In genomic region chr6:12008366-12009179, GRCh38 we compare ENCODE assay signal across 1 cellular context.
A peak's percentile ranks its signal among the peaks of the same experiment; 100 is the strongest.
TF ChIP-seq lines count a peak whose summit lies in the region.

No MANE protein-coding gene starts in this region.

TF ChIP-seq in K562, 482 proteins besides CTCF, POLR2A, EP300 and RAD21 (continued from another document and continues in another):
- TF ChIP-seq, protein P1, sequence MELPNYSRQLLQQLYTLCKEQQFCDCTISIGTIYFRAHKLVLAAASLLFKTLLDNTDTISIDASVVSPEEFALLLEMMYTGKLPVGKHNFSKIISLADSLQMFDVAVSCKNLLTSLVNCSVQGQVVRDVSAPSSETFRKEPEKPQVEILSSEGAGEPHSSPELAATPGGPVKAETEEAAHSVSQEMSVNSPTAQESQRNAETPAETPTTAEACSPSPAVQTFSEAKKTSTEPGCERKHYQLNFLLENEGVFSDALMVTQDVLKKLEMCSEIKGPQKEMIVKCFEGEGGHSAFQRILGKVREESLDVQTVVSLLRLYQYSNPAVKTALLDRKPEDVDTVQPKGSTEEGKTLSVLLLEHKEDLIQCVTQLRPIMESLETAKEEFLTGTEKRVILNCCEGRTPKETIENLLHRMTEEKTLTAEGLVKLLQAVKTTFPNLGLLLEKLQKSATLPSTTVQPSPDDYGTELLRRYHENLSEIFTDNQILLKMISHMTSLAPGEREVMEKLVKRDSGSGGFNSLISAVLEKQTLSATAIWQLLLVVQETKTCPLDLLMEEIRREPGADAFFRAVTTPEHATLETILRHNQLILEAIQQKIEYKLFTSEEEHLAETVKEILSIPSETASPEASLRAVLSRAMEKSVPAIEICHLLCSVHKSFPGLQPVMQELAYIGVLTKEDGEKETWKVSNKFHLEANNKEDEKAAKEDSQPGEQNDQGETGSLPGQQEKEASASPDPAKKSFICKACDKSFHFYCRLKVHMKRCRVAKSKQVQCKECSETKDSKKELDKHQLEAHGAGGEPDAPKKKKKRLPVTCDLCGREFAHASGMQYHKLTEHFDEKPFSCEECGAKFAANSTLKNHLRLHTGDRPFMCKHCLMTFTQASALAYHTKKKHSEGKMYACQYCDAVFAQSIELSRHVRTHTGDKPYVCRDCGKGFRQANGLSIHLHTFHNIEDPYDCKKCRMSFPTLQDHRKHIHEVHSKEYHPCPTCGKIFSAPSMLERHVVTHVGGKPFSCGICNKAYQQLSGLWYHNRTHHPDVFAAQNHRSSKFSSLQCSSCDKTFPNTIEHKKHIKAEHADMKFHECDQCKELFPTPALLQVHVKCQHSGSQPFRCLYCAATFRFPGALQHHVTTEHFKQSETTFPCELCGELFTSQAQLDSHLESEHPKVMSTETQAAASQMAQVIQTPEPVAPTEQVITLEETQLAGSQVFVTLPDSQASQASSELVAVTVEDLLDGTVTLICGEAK (IDR thresholded peaks at IDR 0.05), result peak; percentile 55; the same call in 1 of the 2 replicates
- TF ChIP-seq, protein P1 (CRISPR knock-in tag; IDR thresholded peaks at IDR 0.05), result no peak
- TF ChIP-seq TGIF2 (CRISPR knock-in tag; IDR thresholded peaks at IDR 0.05) (0 out of 2 replicates have a peak, but pooled peaks have one; percentile 40), HDAC2 (IDR thresholded peaks at IDR 0.05) (peak; percentile 91), ZNF639 (CRISPR knock-in tag; conservative IDR thresholded peaks at IDR 0.05 in 1 of 2, IDR thresholded peaks at IDR 0.05 in 1 of 2) (peak in 1 of 2 experiments; percentile 96; a peak in 2 of 4 replicates), ZFP1 (CRISPR knock-in tag; IDR thresholded peaks at IDR 0.05) (no peak), ETV6 (IDR thresholded peaks at IDR 0.05; ENCODE audit: borderline replicate concordance in 1 of 2, low read depth in 2 of 2, low read length in 1 of 2) (no peak), ETV6 (CRISPR knock-in tag; IDR thresholded peaks at IDR 0.05; ENCODE audit: borderline replicate concordance) (no peak), HCFC1 (IDR thresholded peaks at IDR 0.05; ENCODE audit: low read depth, low read length) (no peak), KDM4B (IDR thresholded peaks at IDR 0.05; ENCODE audit: borderline replicate concordance in 2 of 2, low read depth in 1 of 2) (peak in 1 of 2 experiments; percentile 84; a peak in 2 of 4 replicates), BHLHE40 (IDR thresholded peaks at IDR 0.05; ENCODE audit: low read length) (peak; percentile 62; the same call in 1 of the 2 replicates), ZEB2 (IDR thresholded peaks at IDR 0.05) (peak; percentile 92), POLR2AphosphoS5 (IDR thresholded peaks at IDR 0.05; ENCODE audit: control insufficient read depth, insufficient read depth, low read depth, low read length) (peak; percentile 90), KHSRP (IDR thresholded peaks at IDR 0.05) (no peak), CHD2 (IDR thresholded peaks at IDR 0.05; ENCODE audit: low read depth, low read length) (peak; percentile 41; the same call in 1 of the 2 replicates), KLF6 (CRISPR knock-in tag; IDR thresholded peaks at IDR 0.05; ENCODE audit: borderline replicate concordance) (no peak; the same call in 1 of the 2 replicates), CHAMP1 (IDR thresholded peaks at IDR 0.05) (peak; percentile 88), SMAD4 (CRISPR knock-in tag; conservative IDR thresholded peaks at IDR 0.05) (peak; percentile 75), NKRF (IDR thresholded peaks at IDR 0.05; ENCODE audit: borderline replicate concordance) (peak; percentile 89), BRD4 (IDR thresholded peaks at IDR 0.05) (peak; percentile 82; the same call in 1 of the 2 replicates), FOXK2 (conservative IDR thresholded peaks at IDR 0.05 in 1 of 2, IDR thresholded peaks at IDR 0.05 in 1 of 2; ENCODE audit: low read depth in 2 of 2) (0 out of 4 replicates have a peak, but pooled peaks of 1 of the 2 experiments have one; percentile 36), EP400 (IDR thresholded peaks at IDR 0.05) (peak; percentile 88), MTA3 (IDR thresholded peaks at IDR 0.05; ENCODE audit: borderline replicate concordance) (peak; percentile 92), NR3C1 (CRISPR knock-in tag; IDR thresholded peaks at IDR 0.05) (no peak), PML (IDR thresholded peaks at IDR 0.05; ENCODE audit: low read length) (peak; percentile 50; the same call in 1 of the 2 replicates), TCF3 (CRISPR knock-in tag; IDR thresholded peaks at IDR 0.05) (no peak), RNF2 (IDR thresholded peaks at IDR 0.05) (peak; percentile 65), PTBP1 (IDR thresholded peaks at IDR 0.05; ENCODE audit: low read depth, low read length) (no peak), GTF2E2 (tag; IDR thresholded peaks at IDR 0.05) (no peak; the same call in 1 of the 2 replicates), RBM25 (IDR thresholded peaks at IDR 0.05; ENCODE audit: low read depth, low read length, severe bottlenecking) (no peak), ZSCAN29 (IDR thresholded peaks at IDR 0.05) (no peak), ZNF354B (CRISPR knock-in tag; IDR thresholded peaks at IDR 0.05) (no peak), TOE1 (IDR thresholded peaks at IDR 0.05; ENCODE audit: borderline replicate concordance) (peak; percentile 68), TOE1 (CRISPR knock-in tag; IDR thresholded peaks at IDR 0.05; ENCODE audit: borderline replicate concordance, low read depth) (no peak), SLC30A9 (CRISPR knock-in tag; IDR thresholded peaks at IDR 0.05) (no peak), POLR2B (IDR thresholded peaks at IDR 0.05; ENCODE audit: low read depth, partially characterized antibody) (peak; percentile 91), COPS2 (conservative IDR thresholded peaks at IDR 0.05) (no peak), L3MBTL2 (IDR thresholded peaks at IDR 0.05) (peak; percentile 53), TFAP4 (CRISPR knock-in tag; IDR thresholded peaks at IDR 0.05; ENCODE audit: borderline replicate concordance) (peak; percentile 66), MTA2 (IDR thresholded peaks at IDR 0.05; ENCODE audit: low read depth) (peak; percentile 15), NELFE (IDR thresholded peaks at IDR 0.05; ENCODE audit: insufficient read depth, insufficient read length) (no peak), SMAD3 (CRISPR knock-in tag; conservative IDR thresholded peaks at IDR 0.05) (no peak), MYNN (IDR thresholded peaks at IDR 0.05) (peak; percentile 56; the same call in 1 of the 2 replicates), MYNN (CRISPR knock-in tag; IDR thresholded peaks at IDR 0.05) (no peak), PTRF (tag; IDR thresholded peaks at IDR 0.05) (no peak), TEAD4 (IDR thresholded peaks at IDR 0.05; ENCODE audit: low read length) (peak; percentile 26), TEAD4 (CRISPR knock-in tag; IDR thresholded peaks at IDR 0.05; ENCODE audit: borderline replicate concordance) (no peak), SIN3A (IDR thresholded peaks at IDR 0.05; ENCODE audit: borderline replicate concordance in 2 of 2, control insufficient read depth in 1 of 2, low read depth in 2 of 2, low read length in 2 of 2) (peak in 1 of 2 experiments; percentile 62; a peak in 2 of 4 replicates), PHF21A (IDR thresholded peaks at IDR 0.05; ENCODE audit: borderline replicate concordance, low read depth) (0 out of 2 replicates have a peak, but pooled peaks have one; percentile 60), MTA1 (IDR thresholded peaks at IDR 0.05; ENCODE audit: borderline replicate concordance) (peak; percentile 72; the same call in 1 of the 2 replicates), JUND (IDR thresholded peaks at IDR 0.05; ENCODE audit: borderline replicate concordance, low read depth, low read length) (peak; percentile 63), JUND (tag; IDR thresholded peaks at IDR 0.05; ENCODE audit: borderline replicate concordance, low read depth, low read length) (0 out of 3 replicates have a peak, but pooled peaks have one; percentile 9), ILF3 (IDR thresholded peaks at IDR 0.05; ENCODE audit: borderline replicate concordance) (no peak), SMARCA5 (IDR thresholded peaks at IDR 0.05) (peak; percentile 20; the same call in 1 of the 2 replicates), ZFP30 (CRISPR knock-in tag; IDR thresholded peaks at IDR 0.05; ENCODE audit: borderline replicate concordance) (no peak)
- TF ChIP-seq, protein P2, sequence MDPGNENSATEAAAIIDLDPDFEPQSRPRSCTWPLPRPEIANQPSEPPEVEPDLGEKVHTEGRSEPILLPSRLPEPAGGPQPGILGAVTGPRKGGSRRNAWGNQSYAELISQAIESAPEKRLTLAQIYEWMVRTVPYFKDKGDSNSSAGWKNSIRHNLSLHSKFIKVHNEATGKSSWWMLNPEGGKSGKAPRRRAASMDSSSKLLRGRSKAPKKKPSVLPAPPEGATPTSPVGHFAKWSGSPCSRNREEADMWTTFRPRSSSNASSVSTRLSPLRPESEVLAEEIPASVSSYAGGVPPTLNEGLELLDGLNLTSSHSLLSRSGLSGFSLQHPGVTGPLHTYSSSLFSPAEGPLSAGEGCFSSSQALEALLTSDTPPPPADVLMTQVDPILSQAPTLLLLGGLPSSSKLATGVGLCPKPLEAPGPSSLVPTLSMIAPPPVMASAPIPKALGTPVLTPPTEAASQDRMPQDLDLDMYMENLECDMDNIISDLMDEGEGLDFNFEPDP (CRISPR knock-in tag; IDR thresholded peaks at IDR 0.05), result no peak
